ENCODE assay signal across 17 cellular contexts in the genomic region with DNA sequence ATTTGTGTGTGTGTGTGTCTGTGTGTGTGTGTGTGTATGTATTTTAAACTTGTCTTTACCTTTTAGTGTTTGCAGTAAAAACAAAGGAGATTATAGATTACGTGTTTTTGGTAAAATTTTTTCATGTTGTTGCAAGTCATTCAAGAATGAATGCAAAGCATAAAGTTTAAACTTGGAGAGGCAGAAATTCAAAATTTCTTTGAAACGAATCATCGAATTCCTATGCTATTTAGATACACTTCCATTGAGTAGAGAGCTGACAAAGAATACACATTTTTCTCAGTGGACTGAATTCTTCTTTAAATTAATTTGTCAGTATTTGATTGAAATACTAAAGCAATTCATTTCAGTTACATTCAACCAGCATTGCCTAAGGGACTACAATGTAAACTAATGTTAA.
DNase-seq lines count a peak whose midpoint lies in the region; ATAC-seq and TF ChIP-seq lines count a peak whose summit lies in the region.
"Had no signal": no experiment of that assay in that cellular context is flagged by ENCODE, and none has a peak within 500 bp of the region (broad histone marks: within the 10 kb centered on the region; RNA-seq: fewer than 3 reads in every experiment).

No MANE protein-coding gene starts in this region.

- H3K4me1 Mint-ChIP-seq in MCF 10A (ENCODE audit: insufficient read depth, unreplicated experiment) = peaks cover 38% of the 10 kb centered on the region
- H3K4me1 Mint-ChIP-seq: activated CD8-positive, alpha-beta memory T cell treated with anti-CD3 and anti-CD28 coated beads, Interleukin-2, amount 10 ng/mL, durations not matched to agents 7 days and 5 days had no signal

- POLR2A ChIA-PET in MCF 10A (lab: Yijun Ruan, JAX) = interaction anchor here (1.1 to 1.3 kb wide), 2 partner anchors 79 to 80 kb away, joined by 3 to 4 read pairs; no protein-coding TSS in a partner anchor

- CTCF ChIA-PET in MCF 10A (lab: Yijun Ruan, JAX) = no interaction called here

- H3K9ac ChIP-seq in adipocyte (ENCODE audit: low read length) = no peak overlapping the region

- no peaks in the 10 kb centered on the region for H3K4me1 ChIP-seq in breast epithelium
- H3K4me1 ChIP-seq in adipocyte (ENCODE audit: control insufficient read depth, insufficient read depth, low read length) = peaks cover 23% of the 10 kb centered on the region
- peaks cover 2 to 3% of the 10 kb centered on the region in 2 donors for H3K4me1 ChIP-seq in aorta (ENCODE audit: control insufficient read depth in 1 of 2, insufficient read depth in 2 of 2, low read length in 2 of 2)
- H3K4me1 ChIP-seq in stomach = peaks cover 0 to 9% (median 0%) of the 10 kb centered on the region in 4 donors

- DNase-seq in MCF 10A (ENCODE audit: unreplicated experiment) = no peak
- no peak for DNase-seq in breast epithelium (ENCODE audit: low spot score in 2 of 2)
- peak; percentile 66 for DNase-seq in adipocyte (ENCODE audit: low read depth)
- peak; percentile 70 for DNase-seq in fibroblast of the aortic adventitia (ENCODE audit: low read depth)
- no peak for DNase-seq in stimulated activated naive CD8-positive, alpha-beta T cell treated with anti-CD3 and anti-CD28 coated beads, Interleukin-15, Interleukin-2, amounts not matched to agents 100 U/mL and 50 U/mL, for 24 hours
- no peak for DNase-seq in left colon
- no peak for DNase-seq in aorta
- DNase-seq in stomach = no peak
- DNase-seq: activated CD8-positive, alpha-beta memory T cell treated with anti-CD3 and anti-CD28 coated beads, Interleukin-2, amount 10 ng/mL, durations not matched to agents 7 days and 5 days; activated naive CD4-positive, alpha-beta T cell treated with anti-CD3 and anti-CD28 coated beads for 36 hours; CD8-positive, alpha-beta T cell; GDM1; NCI-H2029; NCI-H526 treated with DMSO at 0.1 percent for 48 hours; T-helper 1 cell had no signal

- H3K27me3 Mint-ChIP-seq in MCF 10A (ENCODE audit: insufficient read depth, unreplicated experiment) = no peaks in the 10 kb centered on the region
- H3K27me3 Mint-ChIP-seq: activated CD8-positive, alpha-beta memory T cell treated with anti-CD3 and anti-CD28 coated beads, Interleukin-2, amount 10 ng/mL, durations not matched to agents 7 days and 5 days had no signal

- WGBS in aorta, 2 donors = 51 to 53% methylated on average over 3 of the region's 3 CpGs
- 83 to 88% (median 86%) methylated on average over 3 of the region's 3 CpGs for WGBS in stomach, 5 donors

- H3K9me3 ChIP-seq in breast epithelium (peaks cover 0 to 4% of the 10 kb centered on the region in 2 donors), adipocyte (ENCODE audit: control insufficient read depth, low read length) (no peaks in the 10 kb centered on the region), aorta (ENCODE audit: control insufficient read depth, low read length) (no peaks in the 10 kb centered on the region), stomach (no peaks in the 10 kb centered on the region)

- H3K36me3 Mint-ChIP-seq in MCF 10A (ENCODE audit: insufficient read depth, unreplicated experiment) = no peaks in the 10 kb centered on the region
- H3K36me3 Mint-ChIP-seq: activated CD8-positive, alpha-beta memory T cell treated with anti-CD3 and anti-CD28 coated beads, Interleukin-2, amount 10 ng/mL, durations not matched to agents 7 days and 5 days; CD8-positive, alpha-beta T cell; WTC11 had no signal

- intact Hi-C loops in MCF 10A (cut with micrococcal nuclease) (no loop called here), breast epithelium (cut with DNase I; ENCODE audit: low total_unique reads) (no loop called here), left colon (cut with DNase I, micrococcal nuclease) (no loop called here), aorta (cut with DNase I) (no loop called here), stomach (cut with DNase I; ENCODE audit: low total_unique reads) (no loop called here)

- H3K27ac ChIP-seq in breast epithelium (no peak overlapping the region), aorta (ENCODE audit: low read depth in 1 of 2, low read length in 2 of 2) (no peak overlapping the region), stomach (no peak overlapping the region)
- H3K27ac ChIP-seq: 22Rv1 had no signal

- TF ChIP-seq EP300 in stomach (IDR thresholded peaks at IDR 0.05) = no peak

- no peak for TF ChIP-seq CTCF in MCF 10A (IDR thresholded peaks at IDR 0.05; ENCODE audit: unreplicated experiment)
- no peak for TF ChIP-seq CTCF in breast epithelium (IDR thresholded peaks at IDR 0.05)
- TF ChIP-seq CTCF in fibroblast of the aortic adventitia (IDR thresholded peaks at IDR 0.05; ENCODE audit: insufficient read depth, low read length) = no peak
- no peak for TF ChIP-seq CTCF in stomach (IDR thresholded peaks at IDR 0.05)

- H3K36me3 ChIP-seq in breast epithelium = no peaks in the 10 kb centered on the region
- H3K36me3 ChIP-seq in adipocyte (ENCODE audit: control insufficient read depth, insufficient read depth, low read length, severe bottlenecking) = no peaks in the 10 kb centered on the region
- no peaks in the 10 kb centered on the region for H3K36me3 ChIP-seq in aorta (ENCODE audit: control insufficient read depth in 1 of 2, insufficient read depth in 2 of 2, low read length in 1 of 2)
- no peaks in the 10 kb centered on the region for H3K36me3 ChIP-seq in stomach

- no peak for ATAC-seq in stimulated activated naive CD8-positive, alpha-beta T cell treated with anti-CD3 and anti-CD28 coated beads, Interleukin-15, Interleukin-2, amounts not matched to agents 100 U/mL and 50 U/mL, for 24 hours
- no peak for ATAC-seq in left colon
- no peak for ATAC-seq in aorta (ENCODE audit: low FRiP score)
- ATAC-seq: activated CD8-positive, alpha-beta memory T cell treated with anti-CD3 and anti-CD28 coated beads, Interleukin-2, amount 10 ng/mL, durations not matched to agents 7 days and 5 days; CD8-positive, alpha-beta T cell; WTC11 had no signal

- no peaks in the 10 kb centered on the region for H3K9me3 Mint-ChIP-seq in MCF 10A (ENCODE audit: unreplicated experiment)
- H3K9me3 Mint-ChIP-seq: activated naive CD4-positive, alpha-beta T cell treated with anti-CD3 and anti-CD28 coated beads for 36 hours; CD8-positive, alpha-beta T cell; WTC11 had no signal

- H3K27me3 ChIP-seq in breast epithelium (no peaks in the 10 kb centered on the region), adipocyte (replicated peaks; ENCODE audit: control insufficient read depth, insufficient read depth, low read length) (no peaks in the 10 kb centered on the region), aorta (ENCODE audit: control insufficient read depth in 1 of 2, insufficient read depth in 2 of 2, low read length in 1 of 2) (no peaks in the 10 kb centered on the region), stomach (no peaks in the 10 kb centered on the region)

- H3K4me3 ChIP-seq in breast epithelium (no peak overlapping the region), adipocyte (ENCODE audit: low read length) (no peak overlapping the region), fibroblast of the aortic adventitia (ENCODE audit: low read depth, low read length) (no peak overlapping the region), aorta (ENCODE audit: low read length in 2 of 2) (no peak overlapping the region), stomach (no peak overlapping the region)

- peak overlapping the region; percentile 1 for H3K27ac Mint-ChIP-seq in MCF 10A (ENCODE audit: low read depth, unreplicated experiment)
- H3K27ac Mint-ChIP-seq: activated CD8-positive, alpha-beta memory T cell treated with anti-CD3 and anti-CD28 coated beads, Interleukin-2, amount 10 ng/mL, durations not matched to agents 7 days and 5 days; activated naive CD4-positive, alpha-beta T cell treated with anti-CD3 and anti-CD28 coated beads for 36 hours; CD8-positive, alpha-beta T cell; WTC11 had no signal

- BruUV-seq in MCF 10A (replicated peaks; lab: Mats Ljungman, UMichigan) = no TSS peak

- TF ChIP-seq POLR2A in breast epithelium (IDR thresholded peaks at IDR 0.05) = no peak
- TF ChIP-seq POLR2A in stomach (IDR thresholded peaks at IDR 0.05) = no peak

- H3K4me3 Mint-ChIP-seq in MCF 10A (ENCODE audit: unreplicated experiment) = no peak overlapping the region
- H3K4me3 Mint-ChIP-seq: activated CD8-positive, alpha-beta memory T cell treated with anti-CD3 and anti-CD28 coated beads, Interleukin-2, amount 10 ng/mL, durations not matched to agents 7 days and 5 days; activated naive CD4-positive, alpha-beta T cell treated with anti-CD3 and anti-CD28 coated beads for 36 hours; CD8-positive, alpha-beta T cell; WTC11 had no signal

Comparison
In these comparisons a context has a peak if more than half of its experiments do, and no peak if none do; other contexts are left out.
1. DNase-seq: peak in adipocyte (single experiment) and fibroblast of the aortic adventitia (single experiment); none in MCF 10A (single experiment), breast epithelium (0 of 2), stimulated activated naive CD8-positive, alpha-beta T cell treated with anti-CD3 and anti-CD28 coated beads, Interleukin-15, Interleukin-2, amounts not matched to agents 100 U/mL and 50 U/mL, for 24 hours (single experiment), left colon (0 of 2), aorta (0 of 2) and stomach (single experiment).